ENCODE assay signal across 15 cellular contexts in genomic region chr21:33396436-33396835, GRCh38. TPM values are rescaled to one million over a fixed set of nuclear protein-coding genes. Genes with fewer than 3 reads are reported as not detected.
DNase-seq lines count a peak whose midpoint lies in the region; ATAC-seq and TF ChIP-seq lines count a peak whose summit lies in the region.
"Had no signal": no experiment of that assay in that cellular context is flagged by ENCODE, and none has a peak within 500 bp of the region (broad histone marks: within the 10 kb centered on the region; RNA-seq: fewer than 3 reads in every experiment).

No MANE protein-coding gene starts in this region.

- H3K4me3 ChIP-seq in breast epithelium (no peak overlapping the region), brain microvascular endothelial cell (ENCODE audit: low read depth, low read length) (no peak overlapping the region), thoracic aorta (no peak overlapping the region)
- H3K4me3 ChIP-seq: HAP-1 had no signal

- H3K36me3 Mint-ChIP-seq in MCF 10A (ENCODE audit: insufficient read depth, unreplicated experiment) = no peaks in the 10 kb centered on the region
- H3K36me3 Mint-ChIP-seq in mesothelial cell of epicardium = no peaks in the 10 kb centered on the region
- H3K36me3 Mint-ChIP-seq: IgD-negative memory B cell had no signal

- no peaks in the 10 kb centered on the region for H3K4me1 ChIP-seq in breast epithelium
- H3K4me1 ChIP-seq in thoracic aorta (ENCODE audit: control insufficient read depth in 1 of 2, low read depth in 2 of 2) = peaks cover 17 to 18% of the 10 kb centered on the region in 2 donors
- H3K4me1 ChIP-seq: HAP-1 had no signal

- CTCF ChIA-PET in MCF 10A (lab: Yijun Ruan, JAX) = no interaction called here

- H3K9me3 ChIP-seq in breast epithelium (no peaks in the 10 kb centered on the region), thoracic aorta (no peaks in the 10 kb centered on the region)
- H3K9me3 ChIP-seq: HAP-1 had no signal

- H3K4me1 Mint-ChIP-seq in MCF 10A (ENCODE audit: insufficient read depth, unreplicated experiment) (peaks cover 36% of the 10 kb centered on the region), mesothelial cell of epicardium (peaks cover 23% of the 10 kb centered on the region)

- H3K27me3 ChIP-seq in breast epithelium (no peaks in the 10 kb centered on the region), brain microvascular endothelial cell (replicated peaks) (no peaks in the 10 kb centered on the region), thoracic aorta (replicated peaks; ENCODE audit: insufficient read depth) (no peaks in the 10 kb centered on the region)

- no peak for TF ChIP-seq POLR2A in breast epithelium (IDR thresholded peaks at IDR 0.05)

- intact Hi-C loops in MCF 10A (cut with micrococcal nuclease) (no loop called here), breast epithelium (cut with DNase I; ENCODE audit: low total_unique reads) (no loop called here)

- no peaks in the 10 kb centered on the region for H3K36me3 ChIP-seq in breast epithelium
- no peaks in the 10 kb centered on the region for H3K36me3 ChIP-seq in brain microvascular endothelial cell (replicated peaks)
- H3K36me3 ChIP-seq in thoracic aorta = no peaks in the 10 kb centered on the region
- H3K36me3 ChIP-seq: HAP-1 had no signal

- no peak overlapping the region for H3K4me3 Mint-ChIP-seq in MCF 10A (ENCODE audit: unreplicated experiment)
- no peak overlapping the region for H3K4me3 Mint-ChIP-seq in mesothelial cell of epicardium
- H3K4me3 Mint-ChIP-seq: IgD-negative memory B cell had no signal

- H3K27ac ChIP-seq in breast epithelium (no peak overlapping the region), brain microvascular endothelial cell (peak overlapping the region; percentile 66), thoracic aorta (peak overlapping the region; percentile 41 to 53)

- H3K9me3 Mint-ChIP-seq in MCF 10A (ENCODE audit: unreplicated experiment) (no peaks in the 10 kb centered on the region), mesothelial cell of epicardium (no peaks in the 10 kb centered on the region)
- H3K9me3 Mint-ChIP-seq: IgD-negative memory B cell had no signal

- in situ Hi-C loops in brain microvascular endothelial cell (cut with HindIII; ENCODE audit: low pct_ligation_motif_present, low sequenced_read_pairs) = no loop called here

- DNase-seq in MCF 10A (ENCODE audit: unreplicated experiment) = no peak
- DNase-seq in breast epithelium (ENCODE audit: low spot score in 2 of 2) = no peak
- no peak for DNase-seq in brain microvascular endothelial cell
- no peak for DNase-seq in mesothelial cell of epicardium (ENCODE audit: low spot score in 2 of 2, unreplicated experiment in 2 of 2)
- DNase-seq in thoracic aorta (ENCODE audit: low spot score) = no peak
- no peak for DNase-seq in NCI-H526 treated with DMSO at 0.1 percent for 48 hours (lab: John Stamatoyannopoulos, UW)
- DNase-seq in hypothalamus (lab: John Stamatoyannopoulos, UW) = no peak
- DNase-seq: 8988T, DMS53, NCI-H146, NCI-H2081 treated with DMSO at 0.1 percent for 48 hours, NCI-H526 had no signal

- POLR2A ChIA-PET in MCF 10A (lab: Yijun Ruan, JAX) = interaction anchor here (0.6 to 1.5 kb wide), 7 partner anchors 11 to 173 kb away, joined by 3 to 10 read pairs (median 4); no protein-coding TSS in a partner anchor

- TF ChIP-seq CTCF in MCF 10A (IDR thresholded peaks at IDR 0.05; ENCODE audit: unreplicated experiment) = no peak
- no peak for TF ChIP-seq CTCF in breast epithelium (IDR thresholded peaks at IDR 0.05)
- no peak for TF ChIP-seq CTCF in brain microvascular endothelial cell (IDR thresholded peaks at IDR 0.05; ENCODE audit: low read depth, low read length, missing control alignments)
- TF ChIP-seq CTCF in mesothelial cell of epicardium (IDR thresholded peaks at IDR 0.05; ENCODE audit: unreplicated experiment) = no peak
- no peak for TF ChIP-seq CTCF in thoracic aorta (IDR thresholded peaks at IDR 0.05)

- H3K27me3 Mint-ChIP-seq in MCF 10A (ENCODE audit: insufficient read depth, unreplicated experiment) = no peaks in the 10 kb centered on the region
- H3K27me3 Mint-ChIP-seq in mesothelial cell of epicardium (ENCODE audit: low read depth) = no peaks in the 10 kb centered on the region
- H3K27me3 Mint-ChIP-seq: IgD-negative memory B cell had no signal

- H3K27ac Mint-ChIP-seq in MCF 10A (ENCODE audit: low read depth, unreplicated experiment) = peak overlapping the region; percentile 39
- H3K27ac Mint-ChIP-seq in mesothelial cell of epicardium = peak overlapping the region; percentile 43
- H3K27ac Mint-ChIP-seq: IgD-negative memory B cell had no signal

- BruUV-seq in MCF 10A (replicated peaks; lab: Mats Ljungman, UMichigan) = no TSS peak

- ATAC-seq in thoracic aorta (ENCODE audit: insufficient number of reproducible peaks, low FRiP score, low read depth) (no peak), GM19463 (IDR thresholded peaks at IDR 0.05; ENCODE audit: unreplicated experiment) (no peak)

RNA-seq across cellular contexts. Expression of gene IFNGR2, which starts 6.8 kb away (rescaled TPM):
- total RNA-seq in MCF 10A (2022) = 77.0 and 87.7 TPM in 2 replicates
- 10 to 100 TPM; 61.6 to 76.7 (median 70.8) TPM for total RNA-seq in breast epithelium
- total RNA-seq in mesothelial cell of epicardium = 57.9 to 63.4 TPM (median 59.6 TPM) in 3 replicates
- total RNA-seq in thoracic aorta = 10 to 100 TPM; 67.3 to 72.2 TPM

Comparison
In these comparisons a context has a peak if more than half of its experiments do, and no peak if none do; other contexts are left out.
1. H3K27ac ChIP-seq: peak in brain microvascular endothelial cell (single experiment) and thoracic aorta (2 of 2); none in breast epithelium (0 of 2).